In genomic region chr2:189719531-189719930, GRCh38 we compare ENCODE assay signal across 22 cellular contexts.
"Had no signal": no experiment of that assay in that cellular context is flagged by ENCODE, and none has a peak within 500 bp of the region (broad histone marks: within the 10 kb centered on the region; RNA-seq: fewer than 3 reads in every experiment).

No MANE protein-coding gene starts in this region.

- H3K4me3 Mint-ChIP-seq: activated B cell treated with CpG ODN at 0.5 μM for 24 hours; activated CD4-positive, alpha-beta T cell treated with anti-CD3 and anti-CD28 coated beads for 36 hours; activated naive CD8-positive, alpha-beta T cell treated with anti-CD3 and anti-CD28 coated beads, Interleukin-2, amount 10 ng/mL, durations not matched to agents 7 days and 5 days; activated T-cell treated with anti-CD3 and anti-CD28 coated beads, Interleukin-2, amount 50 U/mL, for 4 hours; mesothelial cell of epicardium; natural killer cell; type B pancreatic cell had no signal

- H3K27me3 Mint-ChIP-seq: activated B cell treated with CpG ODN at 0.5 μM for 24 hours; activated CD4-positive, alpha-beta T cell treated with anti-CD3 and anti-CD28 coated beads for 36 hours; activated naive CD8-positive, alpha-beta T cell treated with anti-CD3 and anti-CD28 coated beads, Interleukin-2, amount 10 ng/mL, durations not matched to agents 7 days and 5 days; type B pancreatic cell had no signal

- H3K4me1 Mint-ChIP-seq: activated B cell treated with CpG ODN at 0.5 μM for 24 hours; activated naive CD8-positive, alpha-beta T cell treated with anti-CD3 and anti-CD28 coated beads, Interleukin-2, amount 10 ng/mL, durations not matched to agents 7 days and 5 days; mesothelial cell of epicardium; natural killer cell had no signal

- H3K9me3 Mint-ChIP-seq: type B pancreatic cell had no signal

- H3K27ac ChIP-seq: body of pancreas, cardiac muscle cell, hepatocyte, left ventricle myocardium inferior, spleen, thoracic aorta, vagina had no signal

- H3K36me3 ChIP-seq: cardiac muscle cell, vagina had no signal

- ATAC-seq: activated CD4-positive, alpha-beta T cell treated with anti-CD3 and anti-CD28 coated beads for 36 hours; activated T-cell treated with anti-CD3 and anti-CD28 coated beads, Interleukin-2, amount 50 U/mL, for 4 hours; body of pancreas; natural killer cell had no signal

- H3K36me3 Mint-ChIP-seq: natural killer cell, type B pancreatic cell had no signal

- H3K4me1 ChIP-seq: body of pancreas, left ventricle myocardium inferior, vagina had no signal

- H3K9me3 ChIP-seq: body of pancreas, thoracic aorta, vagina had no signal

- H3K27me3 ChIP-seq: body of pancreas, cardiac muscle cell, hepatocyte, spleen, vagina had no signal

- DNase-seq: activated B cell treated with CpG ODN at 0.5 μM for 24 hours; activated CD4-positive, alpha-beta T cell treated with anti-CD3 and anti-CD28 coated beads for 36 hours; activated CD4-positive, alpha-beta T cell treated with anti-CD3 and anti-CD28 coated beads, Interleukin-2, amount 50 U/mL, for 48 hours; activated CD8-positive, alpha-beta memory T cell treated with anti-CD3 and anti-CD28 coated beads, Interleukin-2, amount 50 U/mL, for 48 hours; activated naive CD4-positive, alpha-beta T cell treated with Interleukin-2 at 50 U/mL for 16 hours; activated naive CD8-positive, alpha-beta T cell treated with anti-CD3 and anti-CD28 coated beads, Interleukin-2, amount 10 ng/mL, durations not matched to agents 7 days and 5 days; activated T-cell treated with anti-CD3 and anti-CD28 coated beads, Interleukin-2, amount 50 U/mL, for 4 hours; body of pancreas; glutamatergic neuron; left ventricle myocardium inferior; natural killer cell; retina; spleen; stimulated activated CD4-positive, alpha-beta T cell treated with anti-CD3 and anti-CD28 coated beads, Interleukin-4, amount 100 ng/mL, for 1 hour; stimulated activated naive CD4-positive, alpha-beta T cell; T1000 had no signal

- H3K4me3 ChIP-seq: body of pancreas, cardiac muscle cell, hepatocyte, left ventricle myocardium inferior, spleen, thoracic aorta, vagina had no signal

- H3K27ac Mint-ChIP-seq: activated B cell treated with CpG ODN at 0.5 μM for 24 hours; activated CD4-positive, alpha-beta T cell treated with anti-CD3 and anti-CD28 coated beads for 36 hours; activated naive CD8-positive, alpha-beta T cell treated with anti-CD3 and anti-CD28 coated beads, Interleukin-2, amount 10 ng/mL, durations not matched to agents 7 days and 5 days; mesothelial cell of epicardium; natural killer cell; type B pancreatic cell had no signal
